In genomic region chr3:167992384-167992783, GRCh38 we compare ENCODE assay signal across 23 cellular contexts.
DNase-seq lines count a peak whose midpoint lies in the region; ATAC-seq, FAIRE-seq and TF ChIP-seq lines count a peak whose summit lies in the region.
"Had no signal": no experiment of that assay in that cellular context is flagged by ENCODE, and none has a peak within 500 bp of the region (broad histone marks: within the 10 kb centered on the region; RNA-seq: fewer than 3 reads in every experiment).

No MANE protein-coding gene starts in this region.

- no peak overlapping the region for H3K27ac ChIP-seq in K562 (ENCODE audit: extremely low read depth, low read depth, low read length)
- H3K27ac ChIP-seq in hepatocyte = no peak overlapping the region
- H3K27ac ChIP-seq in mucosa of rectum (ENCODE audit: low read depth in 2 of 2, low read length in 2 of 2) = peak overlapping the region; percentile 46 to 57
- no peak overlapping the region for H3K27ac ChIP-seq in breast epithelium
- no peak overlapping the region for H3K27ac ChIP-seq in osteoblast (ENCODE audit: low read depth, low read length)
- H3K27ac ChIP-seq: A549 had no signal

- H3K27me3 ChIP-seq in K562 (ENCODE audit: control insufficient read depth in 2 of 2, insufficient read depth in 2 of 2, low read length in 2 of 2) (no peaks in the 10 kb centered on the region), hepatocyte (no peaks in the 10 kb centered on the region), mucosa of rectum (ENCODE audit: control insufficient read depth in 2 of 2, insufficient read depth in 2 of 2, low read length in 2 of 2) (no peaks in the 10 kb centered on the region), breast epithelium (no peaks in the 10 kb centered on the region), osteoblast (ENCODE audit: insufficient read depth, low read length) (peaks cover 4% of the 10 kb centered on the region)

- H3K36me3 ChIP-seq in K562 (ENCODE audit: control insufficient read depth, insufficient read depth, low read length) (no peaks in the 10 kb centered on the region), hepatocyte (replicated peaks; ENCODE audit: insufficient read depth, low read depth) (no peaks in the 10 kb centered on the region), mucosa of rectum (ENCODE audit: control insufficient read depth in 2 of 2, insufficient read depth in 2 of 2, low read length in 2 of 2) (no peaks in the 10 kb centered on the region), breast epithelium (no peaks in the 10 kb centered on the region), osteoblast (ENCODE audit: insufficient read depth, low read length) (no peaks in the 10 kb centered on the region)
- H3K36me3 ChIP-seq: HAP-1 had no signal

- CTCF ChIA-PET in K562 (lab: Yijun Ruan, JAX; ENCODE audit: low intra/inter-chr PET ratio) = no interaction called here

- no peak for TF ChIP-seq EP300 in K562 (IDR thresholded peaks at IDR 0.05; ENCODE audit: low read length)

- no peak for DNase-seq in K562 (ENCODE audit: extremely low read depth in 1 of 4, low spot score in 3 of 4)
- DNase-seq in hepatocyte (ENCODE audit: low spot score) = peak; percentile 34
- DNase-seq in NCI-H187 treated with DMSO at 0.1 percent for 48 hours (lab: John Stamatoyannopoulos, UW) = no peak
- no peak for DNase-seq in breast epithelium (ENCODE audit: low spot score in 2 of 2)
- DNase-seq in activated naive CD8-positive, alpha-beta T cell treated with anti-CD3 and anti-CD28 coated beads, Interleukin-2, amount 50 U/mL, for 24 hours = no peak
- no peak for DNase-seq in osteoblast (ENCODE audit: insufficient read length, low spot score, missing footprints)
- DNase-seq: 8988T; ACHN; AML-193; C1 segment of cervical spinal cord; Calu3; CD4-positive, alpha-beta memory T cell; COR-L47; DMS53; GF-D8; GOT3; HFFc6 had no signal

- H3K27me3 Mint-ChIP-seq in activated naive CD8-positive, alpha-beta T cell treated with anti-CD3 and anti-CD28 coated beads, Interleukin-2, amount 50 U/mL, for 24 hours = peaks cover 3% of the 10 kb centered on the region
- H3K27me3 Mint-ChIP-seq: CD4-positive, alpha-beta memory T cell had no signal

- no TSS peak for BruUV-seq in K562 (replicated peaks; lab: Mats Ljungman, UMichigan)

- no peaks in the 10 kb centered on the region for H3K9me1 ChIP-seq in K562 (ENCODE audit: control insufficient read depth, insufficient read depth, low read length)

- TF ChIP-seq CTCF in K562 (IDR thresholded peaks at IDR 0.05 in 2 of 3, conservative IDR thresholded peaks at IDR 0.05 in 1 of 3; ENCODE audit: insufficient read depth in 2 of 3, low read depth in 1 of 3, low read length in 3 of 3) = no peak
- no peak for TF ChIP-seq CTCF in hepatocyte (IDR thresholded peaks at IDR 0.05; ENCODE audit: poor library complexity)
- TF ChIP-seq CTCF in breast epithelium (IDR thresholded peaks at IDR 0.05) = no peak
- TF ChIP-seq CTCF in osteoblast (IDR thresholded peaks at IDR 0.05; ENCODE audit: extremely low read depth, low read depth, low read length) = no peak

- H3K4me3 ChIP-seq in K562 (no peak overlapping the region), hepatocyte (no peak overlapping the region), mucosa of rectum (ENCODE audit: low read length in 2 of 2) (peak overlapping the region; percentile 11 to 34), breast epithelium (no peak overlapping the region), osteoblast (ENCODE audit: insufficient read depth, low read length) (no peak overlapping the region)
- H3K4me3 ChIP-seq: A549, HAP-1 had no signal

- in situ Hi-C loops in K562 (cut with MboI) = no loop called here

- no peak for TF ChIP-seq RAD21 in K562 (CRISPR knock-in tag; conservative IDR thresholded peaks at IDR 0.05 in 1 of 2, IDR thresholded peaks at IDR 0.05 in 1 of 2)

- H3K4me2 ChIP-seq in K562 (ENCODE audit: insufficient read depth, low read length) (no peak overlapping the region), hepatocyte (peak overlapping the region; percentile 10), osteoblast (ENCODE audit: insufficient read depth, low read length) (no peak overlapping the region)
- H3K4me2 ChIP-seq: A549 had no signal

- H3K9me3 Mint-ChIP-seq in activated naive CD8-positive, alpha-beta T cell treated with anti-CD3 and anti-CD28 coated beads, Interleukin-2, amount 50 U/mL, for 24 hours = no peaks in the 10 kb centered on the region
- H3K9me3 Mint-ChIP-seq: HFFc6 had no signal

- FAIRE-seq in K562 (lab: Jason Lieb, UNC) = peak; percentile 19
- FAIRE-seq: A549, GM12891, GM18507, H54 had no signal

- H3K9me2 ChIP-seq in hepatocyte (replicated peaks; ENCODE audit: insufficient read depth) = no peaks in the 10 kb centered on the region

- H3K4me1 Mint-ChIP-seq in activated naive CD8-positive, alpha-beta T cell treated with anti-CD3 and anti-CD28 coated beads, Interleukin-2, amount 50 U/mL, for 24 hours = no peaks in the 10 kb centered on the region
- H3K4me1 Mint-ChIP-seq: CD4-positive, alpha-beta memory T cell had no signal

- H3K4me3 Mint-ChIP-seq in activated naive CD8-positive, alpha-beta T cell treated with anti-CD3 and anti-CD28 coated beads, Interleukin-2, amount 50 U/mL, for 24 hours = no peak overlapping the region
- H3K4me3 Mint-ChIP-seq: CD4-positive, alpha-beta memory T cell; HFFc6 had no signal

- H3K4me1 ChIP-seq in K562 (replicated peaks in 1 of 2; ENCODE audit: control insufficient read depth in 2 of 2, insufficient read depth in 2 of 2, low read length in 2 of 2) (no peaks in the 10 kb centered on the region), hepatocyte (ENCODE audit: insufficient read depth) (peaks cover 7% of the 10 kb centered on the region), mucosa of rectum (ENCODE audit: control insufficient read depth in 2 of 2, insufficient read depth in 2 of 2, low read length in 2 of 2) (peaks cover 8 to 23% of the 10 kb centered on the region in 2 donors), breast epithelium (no peaks in the 10 kb centered on the region), osteoblast (ENCODE audit: insufficient read depth, low read length) (no peaks in the 10 kb centered on the region)
- H3K4me1 ChIP-seq: A549, HAP-1 had no signal

- H3K36me3 Mint-ChIP-seq in activated naive CD8-positive, alpha-beta T cell treated with anti-CD3 and anti-CD28 coated beads, Interleukin-2, amount 50 U/mL, for 24 hours (ENCODE audit: low read depth) = no peaks in the 10 kb centered on the region
- H3K36me3 Mint-ChIP-seq: CD4-positive, alpha-beta memory T cell had no signal

- no peak overlapping the region for H3K27ac Mint-ChIP-seq in activated naive CD8-positive, alpha-beta T cell treated with anti-CD3 and anti-CD28 coated beads, Interleukin-2, amount 50 U/mL, for 24 hours
- H3K27ac Mint-ChIP-seq: CD4-positive, alpha-beta memory T cell; HFFc6 had no signal

- intact Hi-C loops in K562 (cut with micrococcal nuclease) = no loop called here
- intact Hi-C loops in breast epithelium (cut with DNase I; ENCODE audit: low total_unique reads) = no loop called here

- no peak overlapping the region for H2AFZ ChIP-seq in K562 (ENCODE audit: low read depth, low read length)
- H2AFZ ChIP-seq in hepatocyte = no peak overlapping the region
- H2AFZ ChIP-seq in osteoblast (ENCODE audit: low read length) = no peak overlapping the region

- POLR2A ChIA-PET in K562 (lab: Yijun Ruan, JAX) = no interaction called here

- ATAC-seq in K562 = no peak
- ATAC-seq in activated naive CD8-positive, alpha-beta T cell treated with anti-CD3 and anti-CD28 coated beads, Interleukin-2, amount 50 U/mL, for 24 hours = no peak
- ATAC-seq: A549 had no signal

- H3K9me3 ChIP-seq in K562 (replicated peaks; ENCODE audit: control insufficient read depth, insufficient read depth, low read depth, low read length) (no peaks in the 10 kb centered on the region), hepatocyte (ENCODE audit: low read depth) (no peaks in the 10 kb centered on the region), mucosa of rectum (ENCODE audit: control insufficient read depth in 2 of 2, low read length in 2 of 2) (no peaks in the 10 kb centered on the region), breast epithelium (no peaks in the 10 kb centered on the region), osteoblast (ENCODE audit: low read depth, low read length) (no peaks in the 10 kb centered on the region)
- H3K9me3 ChIP-seq: A549, HAP-1 had no signal

- H3K9ac ChIP-seq in K562 (ENCODE audit: insufficient read depth in 1 of 2, low read depth in 2 of 2, low read length in 2 of 2) (no peak overlapping the region), mucosa of rectum (ENCODE audit: low read depth in 1 of 2, low read length in 2 of 2) (no peak overlapping the region)

- 7% methylated on average over 1 of the region's 1 CpG for WGBS in K562 (ENCODE audit: insufficient coverage, low coverage, missing lambda C conversion rate)
- 81% methylated on average over 1 of the region's 1 CpG for WGBS in hepatocyte (ENCODE audit: low lambda C conversion rate, missing lambda C conversion rate)

- H4K20me1 ChIP-seq in K562 (replicated peaks; ENCODE audit: control insufficient read depth, insufficient read depth, low read length) (no peaks in the 10 kb centered on the region), hepatocyte (ENCODE audit: insufficient read depth, poor library complexity, severe bottlenecking) (no peaks in the 10 kb centered on the region), osteoblast (ENCODE audit: insufficient read depth, low read length) (no peaks in the 10 kb centered on the region)

- no peaks in the 10 kb centered on the region for H3K79me2 ChIP-seq in K562 (ENCODE audit: control insufficient read depth, insufficient read depth, low read length)
- no peaks in the 10 kb centered on the region for H3K79me2 ChIP-seq in hepatocyte
- no peaks in the 10 kb centered on the region for H3K79me2 ChIP-seq in osteoblast (ENCODE audit: insufficient read depth, low read length)

- TF ChIP-seq POLR2A in K562 (conservative IDR thresholded peaks at IDR 0.05) = no peak
- TF ChIP-seq POLR2A in breast epithelium (IDR thresholded peaks at IDR 0.05) = no peak

TF ChIP-seq in K562, 482 proteins besides CTCF, POLR2A, EP300 and RAD21 (continues in another document):
- TF ChIP-seq RBM14 (IDR thresholded peaks at IDR 0.05; ENCODE audit: borderline replicate concordance, insufficient read depth, low read depth, low read length) = no peak
- no peak for TF ChIP-seq MYNN (IDR thresholded peaks at IDR 0.05)
- TF ChIP-seq MYNN (CRISPR knock-in tag; IDR thresholded peaks at IDR 0.05) = no peak
- TF ChIP-seq ZFP1 (CRISPR knock-in tag; IDR thresholded peaks at IDR 0.05) = no peak
- no peak for TF ChIP-seq TCF3 (CRISPR knock-in tag; IDR thresholded peaks at IDR 0.05)
- TF ChIP-seq PTTG1 (tag; IDR thresholded peaks at IDR 0.05; ENCODE audit: low read depth) = no peak

Comparison
In these comparisons a context has a peak if more than half of its experiments do, and no peak if none do; other contexts are left out.
1. H3K27ac ChIP-seq: peak in mucosa of rectum (2 of 2); none in K562 (single experiment), hepatocyte (single experiment), breast epithelium (0 of 2) and osteoblast (single experiment).
2. H3K4me3 ChIP-seq: peak in mucosa of rectum (2 of 2); none in K562 (single experiment), hepatocyte (single experiment), breast epithelium (0 of 3) and osteoblast (single experiment).